In the genomic region with DNA sequence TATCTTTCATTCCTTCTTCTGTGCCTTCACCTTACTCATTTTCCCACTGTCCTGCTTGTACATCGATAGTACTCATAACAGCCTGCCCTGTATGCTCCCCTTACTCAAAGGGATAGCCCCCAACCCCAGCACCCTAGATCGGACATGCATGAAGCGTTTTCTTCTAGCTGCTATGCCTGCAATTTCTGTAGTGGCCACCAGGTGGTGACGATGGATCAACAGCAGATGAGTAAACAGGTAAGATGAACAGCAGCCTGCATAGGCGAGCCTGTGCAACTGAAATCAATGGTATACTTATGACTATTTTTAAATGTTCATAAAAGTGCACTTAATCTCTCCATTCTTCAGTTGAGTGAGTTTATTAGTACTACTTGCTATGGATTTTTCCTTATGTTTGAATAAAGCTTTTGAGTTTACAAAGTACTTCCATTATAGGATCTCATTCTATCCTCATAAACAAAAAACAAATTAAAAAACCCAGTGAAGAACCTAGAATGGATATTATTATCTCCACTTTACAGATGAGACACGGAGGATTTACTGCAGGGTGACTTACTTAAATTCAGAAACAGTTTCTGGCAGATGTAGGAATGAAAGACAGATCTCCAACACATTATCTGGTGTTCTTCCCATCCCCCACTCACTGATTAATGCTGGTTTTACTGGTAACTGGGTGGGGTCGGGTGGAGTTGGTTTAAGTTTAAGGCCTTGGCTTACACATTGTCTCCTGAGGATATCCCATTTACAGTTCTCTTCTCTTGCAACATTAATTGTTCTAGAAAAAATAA, we compare ENCODE assay signal across 8 cellular contexts.
DNase-seq lines count a peak whose midpoint lies in the region; ATAC-seq, FAIRE-seq and TF ChIP-seq lines count a peak whose summit lies in the region.

No MANE protein-coding gene starts in this region.

- H3K79me2 ChIP-seq in K562 (ENCODE audit: control insufficient read depth, insufficient read depth, low read length), result no peaks in the 10 kb centered on the region

- 2% methylated on average over 7 of the region's 7 CpGs for WGBS in K562 (ENCODE audit: insufficient coverage, low coverage, missing lambda C conversion rate)
- WGBS in right lobe of liver (ENCODE audit: insufficient coverage, low coverage, low lambda C conversion rate, missing lambda C conversion rate), result 20% methylated on average over 7 of the region's 7 CpGs

- POLR2A ChIA-PET in K562 (lab: Yijun Ruan, JAX), result no interaction called here

- H3K27me3 Mint-ChIP-seq in type B pancreatic cell, result no peaks in the 10 kb centered on the region

- DNase-seq in activated naive CD4-positive, alpha-beta T cell treated with Interleukin-2 at 50 U/mL for 16 hours, result peak; percentile 15
- DNase-seq in activated naive CD4-positive, alpha-beta T cell (lab: John Stamatoyannopoulos, UW), result no peak
- DNase-seq in NCI-H82 (lab: John Stamatoyannopoulos, UW) (peak; percentile 75), K562 (ENCODE audit: extremely low read depth in 1 of 4, low spot score in 3 of 4) (peak; percentile 40 to 66 (median 62)), right lobe of liver (no peak), type B pancreatic cell (ENCODE audit: extremely low spot score, unreplicated experiment) (no peak)
- no peak for DNase-seq in effector CD8-positive, alpha-beta T cell (lab: John Stamatoyannopoulos, UW)

- H3K4me3 ChIP-seq in K562 (no peak overlapping the region), right lobe of liver (no peak overlapping the region)

- H3K36me3 Mint-ChIP-seq in type B pancreatic cell, result peaks cover 79% of the 10 kb centered on the region

- TF ChIP-seq RAD21 in K562 (CRISPR knock-in tag; conservative IDR thresholded peaks at IDR 0.05 in 1 of 2, IDR thresholded peaks at IDR 0.05 in 1 of 2), result peak; percentile 53 to 73

- no peak overlapping the region for H3K9ac ChIP-seq in K562 (ENCODE audit: insufficient read depth in 1 of 2, low read depth in 2 of 2, low read length in 2 of 2)

- intact Hi-C loops in K562 (cut with micrococcal nuclease) (loop anchor here (10.0 kb wide), 1 partner anchor 690 kb away; no protein-coding TSS in a partner anchor), right lobe of liver (cut with DNase I) (no loop called here)

- no TSS peak for BruUV-seq in K562 (replicated peaks; lab: Mats Ljungman, UMichigan)

- H3K27ac ChIP-seq in K562 (ENCODE audit: extremely low read depth, low read depth, low read length) (no peak overlapping the region), right lobe of liver (no peak overlapping the region)

- no peaks in the 10 kb centered on the region for H3K9me1 ChIP-seq in K562 (ENCODE audit: control insufficient read depth, insufficient read depth, low read length)

- H4K20me1 ChIP-seq in K562 (replicated peaks; ENCODE audit: control insufficient read depth, insufficient read depth, low read length), result no peaks in the 10 kb centered on the region

- H3K9me3 ChIP-seq in K562 (replicated peaks; ENCODE audit: control insufficient read depth, insufficient read depth, low read depth, low read length) (peaks cover 3% of the 10 kb centered on the region; the same call in 1 of the 2 replicates), right lobe of liver (no peaks in the 10 kb centered on the region)

- H3K4me1 Mint-ChIP-seq in type B pancreatic cell (ENCODE audit: unreplicated experiment), result peaks cover 56% of the 10 kb centered on the region

- no peaks in the 10 kb centered on the region for H3K27me3 ChIP-seq in K562 (ENCODE audit: control insufficient read depth in 2 of 2, insufficient read depth in 2 of 2, low read length in 2 of 2)
- no peaks in the 10 kb centered on the region for H3K27me3 ChIP-seq in right lobe of liver

- H3K4me1 ChIP-seq in K562 (replicated peaks in 1 of 2; ENCODE audit: control insufficient read depth in 2 of 2, insufficient read depth in 2 of 2, low read length in 2 of 2), result no peaks in the 10 kb centered on the region
- H3K4me1 ChIP-seq in right lobe of liver, result no peaks in the 10 kb centered on the region

- no peak overlapping the region for H2AFZ ChIP-seq in K562 (ENCODE audit: low read depth, low read length)

- H3K36me3 ChIP-seq in K562 (ENCODE audit: control insufficient read depth, insufficient read depth, low read length), result no peaks in the 10 kb centered on the region
- H3K36me3 ChIP-seq in right lobe of liver, result no peaks in the 10 kb centered on the region

- ATAC-seq in K562, result peak; percentile 76; the same call in 2 of the 3 replicates
- peak in 1 of 4 donors; percentile 35 for ATAC-seq in right lobe of liver
- ATAC-seq in GM18867 (IDR thresholded peaks at IDR 0.05; ENCODE audit: unreplicated experiment), result no peak

- no peak overlapping the region for H3K4me3 Mint-ChIP-seq in type B pancreatic cell

- no peak for TF ChIP-seq EP300 in K562 (IDR thresholded peaks at IDR 0.05; ENCODE audit: low read length)

- no peak overlapping the region for H3K27ac Mint-ChIP-seq in type B pancreatic cell

- FAIRE-seq in K562 (lab: Jason Lieb, UNC), result peak; percentile 80

- peaks cover 5% of the 10 kb centered on the region for H3K9me3 Mint-ChIP-seq in type B pancreatic cell

- TF ChIP-seq CTCF in K562 (IDR thresholded peaks at IDR 0.05 in 2 of 3, conservative IDR thresholded peaks at IDR 0.05 in 1 of 3; ENCODE audit: insufficient read depth in 2 of 3, low read depth in 1 of 3, low read length in 3 of 3), result peak; percentile 59 to 81 (median 71)
- peak; percentile 37 to 57 (median 41) for TF ChIP-seq CTCF in right lobe of liver (IDR thresholded peaks at IDR 0.05)
- peak; percentile 89 for TF ChIP-seq CTCF in type B pancreatic cell (conservative IDR thresholded peaks at IDR 0.05)

- CTCF ChIA-PET in K562 (lab: Yijun Ruan, JAX; ENCODE audit: low intra/inter-chr PET ratio), result interaction anchor here (0.6 to 1.2 kb wide), 3 partner anchors 882 to 1825 kb away, joined by 3 read pairs; no protein-coding TSS in a partner anchor

- in situ Hi-C loops in K562 (cut with MboI), result no loop called here

- no peak overlapping the region for H3K4me2 ChIP-seq in K562 (ENCODE audit: insufficient read depth, low read length)

- TF ChIP-seq POLR2A in K562 (conservative IDR thresholded peaks at IDR 0.05) (no peak), right lobe of liver (IDR thresholded peaks at IDR 0.05) (no peak)

TF ChIP-seq in K562, 482 proteins besides CTCF, POLR2A, EP300 and RAD21 (continues in another document):
- TF ChIP-seq SMC3 (conservative IDR thresholded peaks at IDR 0.05; ENCODE audit: insufficient read depth, low read depth, low read length) (0 out of 2 replicates have a peak, but pooled peaks have one; percentile 19), STAG1 (CRISPR knock-in tag; IDR thresholded peaks at IDR 0.05; ENCODE audit: borderline replicate concordance) (peak; percentile 44; the same call in 1 of the 2 replicates), RBBP5 (IDR thresholded peaks at IDR 0.05; ENCODE audit: borderline replicate concordance, insufficient read depth, low read length, poor library complexity, severe bottlenecking) (no peak), CBX3 (IDR thresholded peaks at IDR 0.05; ENCODE audit: borderline replicate concordance in 1 of 2, low read length in 2 of 2) (peak in 1 of 2 experiments; percentile 55; a peak in 1 of 3 replicates), CBX5 (IDR thresholded peaks at IDR 0.05; ENCODE audit: borderline replicate concordance, low read depth) (0 out of 2 replicates have a peak, but pooled peaks have one; percentile 20), ETS2 (tag; IDR thresholded peaks at IDR 0.05; ENCODE audit: borderline replicate concordance, poor library complexity, severe bottlenecking) (no peak), HMG20A (CRISPR knock-in tag; conservative IDR thresholded peaks at IDR 0.05) (no peak), PPARD (CRISPR knock-in tag; IDR thresholded peaks at IDR 0.05) (no peak)
- TF ChIP-seq, protein P1, sequence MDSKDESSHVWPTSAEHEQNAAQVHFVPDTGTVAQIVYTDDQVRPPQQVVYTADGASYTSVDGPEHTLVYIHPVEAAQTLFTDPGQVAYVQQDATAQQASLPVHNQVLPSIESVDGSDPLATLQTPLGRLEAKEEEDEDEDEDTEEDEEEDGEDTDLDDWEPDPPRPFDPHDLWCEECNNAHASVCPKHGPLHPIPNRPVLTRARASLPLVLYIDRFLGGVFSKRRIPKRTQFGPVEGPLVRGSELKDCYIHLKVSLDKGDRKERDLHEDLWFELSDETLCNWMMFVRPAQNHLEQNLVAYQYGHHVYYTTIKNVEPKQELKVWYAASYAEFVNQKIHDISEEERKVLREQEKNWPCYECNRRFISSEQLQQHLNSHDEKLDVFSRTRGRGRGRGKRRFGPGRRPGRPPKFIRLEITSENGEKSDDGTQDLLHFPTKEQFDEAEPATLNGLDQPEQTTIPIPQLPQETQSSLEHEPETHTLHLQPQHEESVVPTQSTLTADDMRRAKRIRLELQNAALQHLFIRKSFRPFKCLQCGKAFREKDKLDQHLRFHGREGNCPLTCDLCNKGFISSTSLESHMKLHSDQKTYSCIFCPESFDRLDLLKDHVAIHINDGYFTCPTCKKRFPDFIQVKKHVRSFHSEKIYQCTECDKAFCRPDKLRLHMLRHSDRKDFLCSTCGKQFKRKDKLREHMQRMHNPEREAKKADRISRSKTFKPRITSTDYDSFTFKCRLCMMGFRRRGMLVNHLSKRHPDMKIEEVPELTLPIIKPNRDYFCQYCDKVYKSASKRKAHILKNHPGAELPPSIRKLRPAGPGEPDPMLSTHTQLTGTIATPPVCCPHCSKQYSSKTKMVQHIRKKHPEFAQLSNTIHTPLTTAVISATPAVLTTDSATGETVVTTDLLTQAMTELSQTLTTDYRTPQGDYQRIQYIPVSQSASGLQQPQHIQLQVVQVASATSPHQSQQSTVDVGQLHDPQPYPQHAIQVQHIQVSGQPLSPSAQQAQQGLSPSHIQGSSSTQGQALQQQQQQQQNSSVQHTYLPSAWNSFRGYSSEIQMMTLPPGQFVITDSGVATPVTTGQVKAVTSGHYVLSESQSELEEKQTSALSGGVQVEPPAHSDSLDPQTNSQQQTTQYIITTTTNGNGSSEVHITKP (IDR thresholded peaks at IDR 0.05; ENCODE audit: partially characterized antibody), result no peak
- TF ChIP-seq, protein P2, sequence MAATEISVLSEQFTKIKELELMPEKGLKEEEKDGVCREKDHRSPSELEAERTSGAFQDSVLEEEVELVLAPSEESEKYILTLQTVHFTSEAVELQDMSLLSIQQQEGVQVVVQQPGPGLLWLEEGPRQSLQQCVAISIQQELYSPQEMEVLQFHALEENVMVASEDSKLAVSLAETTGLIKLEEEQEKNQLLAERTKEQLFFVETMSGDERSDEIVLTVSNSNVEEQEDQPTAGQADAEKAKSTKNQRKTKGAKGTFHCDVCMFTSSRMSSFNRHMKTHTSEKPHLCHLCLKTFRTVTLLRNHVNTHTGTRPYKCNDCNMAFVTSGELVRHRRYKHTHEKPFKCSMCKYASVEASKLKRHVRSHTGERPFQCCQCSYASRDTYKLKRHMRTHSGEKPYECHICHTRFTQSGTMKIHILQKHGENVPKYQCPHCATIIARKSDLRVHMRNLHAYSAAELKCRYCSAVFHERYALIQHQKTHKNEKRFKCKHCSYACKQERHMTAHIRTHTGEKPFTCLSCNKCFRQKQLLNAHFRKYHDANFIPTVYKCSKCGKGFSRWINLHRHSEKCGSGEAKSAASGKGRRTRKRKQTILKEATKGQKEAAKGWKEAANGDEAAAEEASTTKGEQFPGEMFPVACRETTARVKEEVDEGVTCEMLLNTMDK (IDR thresholded peaks at IDR 0.05; ENCODE audit: borderline replicate concordance, insufficient read depth, low read depth, low read length, poor library complexity, severe bottlenecking), result no peak

Comparison
In these comparisons a context has a peak if more than half of its experiments do, and no peak if none do; other contexts are left out.
1. DNase-seq: peak in activated naive CD4-positive, alpha-beta T cell treated with Interleukin-2 at 50 U/mL for 16 hours (single experiment), NCI-H82 (single experiment) and K562 (4 of 4); none in activated naive CD4-positive, alpha-beta T cell (0 of 4), right lobe of liver (0 of 3), type B pancreatic cell (single experiment) and effector CD8-positive, alpha-beta T cell (single experiment).
2. Peak in every context shown above with its lines, with median percentiles within 50 percentile points of each other: CTCF ChIP-seq.